In the genomic region with DNA sequence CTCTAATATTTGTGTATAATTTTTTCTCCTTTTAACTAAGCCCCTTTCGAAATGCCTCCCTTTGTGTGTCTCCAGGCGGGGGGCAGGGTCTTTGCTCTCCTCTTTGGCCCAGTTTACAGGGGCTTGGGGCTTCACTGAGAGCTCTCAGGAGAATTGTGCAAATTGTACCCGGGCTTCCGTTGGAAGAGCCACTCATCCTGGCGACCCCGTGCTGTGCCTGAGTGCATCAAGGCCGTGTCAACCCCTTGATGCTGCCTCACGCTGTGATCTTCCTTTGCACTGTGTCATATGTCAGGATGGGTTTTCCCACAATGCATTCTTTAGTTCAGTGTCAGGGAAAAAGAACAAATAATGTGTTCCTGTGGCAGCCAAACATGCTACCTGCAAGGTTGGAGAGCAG, we compare ENCODE assay signal across 15 cellular contexts.
A peak's percentile ranks its signal among the peaks of the same experiment; 100 is the strongest.
DNase-seq lines count a peak whose midpoint lies in the region; ATAC-seq and TF ChIP-seq lines count a peak whose summit lies in the region.
"Had no signal": no experiment of that assay in that cellular context is flagged by ENCODE, and none has a peak within 500 bp of the region (broad histone marks: within the 10 kb centered on the region; RNA-seq: fewer than 3 reads in every experiment).

No MANE protein-coding gene starts in this region.

- peaks cover 37% of the 10 kb centered on the region for H3K27me3 ChIP-seq in HCT116 (ENCODE audit: insufficient read depth, low read length)
- H3K27me3 ChIP-seq: cardiac muscle cell, right atrium auricular region had no signal

- no peak overlapping the region for H3K9ac ChIP-seq in HCT116 (ENCODE audit: low read length)

- H3K79me2 ChIP-seq in HCT116 (ENCODE audit: insufficient read depth, low read length) = no peaks in the 10 kb centered on the region

- no peaks in the 10 kb centered on the region for H3K36me3 Mint-ChIP-seq in brain
- H3K36me3 Mint-ChIP-seq: activated naive CD8-positive, alpha-beta T cell treated with anti-CD3 and anti-CD28 coated beads, Interleukin-2, amount 10 ng/mL, durations not matched to agents 7 days and 5 days; naive thymus-derived CD8-positive, alpha-beta T cell had no signal

- TF ChIP-seq RAD21 in HCT116 (IDR thresholded peaks at IDR 0.05; ENCODE audit: low read depth) = no peak

- POLR2A ChIA-PET in HCT116 (lab: Charles Lee) = no interaction called here

- WGBS in mesodermal cell (ENCODE audit: insufficient coverage in 2 of 2), 2 experiments = 0 to 2% methylated on average over 6 of the region's 8 CpGs

- H4K20me1 ChIP-seq in HCT116 (ENCODE audit: insufficient read depth) = no peaks in the 10 kb centered on the region

- no peaks in the 10 kb centered on the region for H3K4me1 ChIP-seq in HCT116 (ENCODE audit: control insufficient read depth in 1 of 2, insufficient read depth in 2 of 2, low read length in 2 of 2)
- H3K4me1 ChIP-seq in mesodermal cell (ENCODE audit: control insufficient read depth, insufficient read depth, low read length, poor library complexity, severe bottlenecking) = no peaks in the 10 kb centered on the region
- H3K4me1 ChIP-seq: right atrium auricular region had no signal

- DNase-seq in HCT116 (ENCODE audit: low read depth, low spot score) (no peak), NCI-H146 treated with DMSO at 0.1 percent for 48 hours (lab: John Stamatoyannopoulos, UW; ENCODE audit: unreplicated experiment) (peak; percentile 61), NOMO-1 treated with DMSO at 0.1 percent for 48 hours (lab: John Stamatoyannopoulos, UW; ENCODE audit: unreplicated experiment) (no peak), DMS53 treated with DMSO at 0.1 percent for 48 hours (lab: John Stamatoyannopoulos, UW; ENCODE audit: unreplicated experiment) (no peak), 8988T (no peak)
- DNase-seq: activated CD4-positive, alpha-beta T cell treated with anti-CD3 and anti-CD28 coated beads, Interleukin-2, amount 10 ng/mL, durations not matched to agents 7 days and 5 days; activated naive CD8-positive, alpha-beta T cell treated with anti-CD3 and anti-CD28 coated beads, Interleukin-2, amount 10 ng/mL, durations not matched to agents 7 days and 5 days; activated T-cell treated with anti-CD3 and anti-CD28 coated beads, Interleukin-2, amount 50 U/mL, for 4 hours; naive thymus-derived CD8-positive, alpha-beta T cell; NCI-H2081 treated with DMSO at 0.1 percent for 48 hours; stimulated activated CD4-positive, alpha-beta T cell treated with anti-CD3 and anti-CD28 coated beads, Interleukin-2, amount 100 ng/mL, for 24 hours had no signal

- peak overlapping the region in 3 of 5 experiments; percentile 53 to 76 (median 73) for H3K4me3 Mint-ChIP-seq in brain
- H3K4me3 Mint-ChIP-seq: activated CD4-positive, alpha-beta T cell treated with anti-CD3 and anti-CD28 coated beads, Interleukin-2, amount 10 ng/mL, durations not matched to agents 7 days and 5 days; activated naive CD8-positive, alpha-beta T cell treated with anti-CD3 and anti-CD28 coated beads, Interleukin-2, amount 10 ng/mL, durations not matched to agents 7 days and 5 days; activated T-cell treated with anti-CD3 and anti-CD28 coated beads, Interleukin-2, amount 50 U/mL, for 4 hours; naive thymus-derived CD8-positive, alpha-beta T cell had no signal

- H3K9me3 ChIP-seq in HCT116 (ENCODE audit: control insufficient read depth in 1 of 2, insufficient read depth in 1 of 2, low read depth in 1 of 2, low read length in 2 of 2) = no peaks in the 10 kb centered on the region
- no peaks in the 10 kb centered on the region for H3K9me3 ChIP-seq in mesodermal cell (ENCODE audit: control insufficient read depth, low read length)
- H3K9me3 ChIP-seq: right atrium auricular region had no signal

- peaks cover 4% of the 10 kb centered on the region for H3K27me3 Mint-ChIP-seq in brain

- ATAC-seq in HCT116 = no peak
- ATAC-seq: activated T-cell treated with anti-CD3 and anti-CD28 coated beads, Interleukin-2, amount 50 U/mL, for 4 hours; naive thymus-derived CD8-positive, alpha-beta T cell had no signal

- no peaks in the 10 kb centered on the region for H3K9me2 ChIP-seq in HCT116 (ENCODE audit: insufficient read depth)

- no peak overlapping the region for H3K27ac ChIP-seq in HCT116 (ENCODE audit: low read depth, low read length)
- H3K27ac ChIP-seq in mesodermal cell (ENCODE audit: low read depth, low read length, severe bottlenecking) = peak overlapping the region; percentile 41
- H3K27ac ChIP-seq: cardiac muscle cell, right atrium auricular region had no signal

- peaks cover 23% of the 10 kb centered on the region for H3K4me1 Mint-ChIP-seq in brain
- H3K4me1 Mint-ChIP-seq: activated CD4-positive, alpha-beta T cell treated with anti-CD3 and anti-CD28 coated beads, Interleukin-2, amount 10 ng/mL, durations not matched to agents 7 days and 5 days; activated naive CD8-positive, alpha-beta T cell treated with anti-CD3 and anti-CD28 coated beads, Interleukin-2, amount 10 ng/mL, durations not matched to agents 7 days and 5 days; naive thymus-derived CD8-positive, alpha-beta T cell had no signal

- peaks cover 0 to 3% (median 0%) of the 10 kb centered on the region in 5 experiments for H3K9me3 Mint-ChIP-seq in brain
- H3K9me3 Mint-ChIP-seq: activated CD4-positive, alpha-beta T cell treated with anti-CD3 and anti-CD28 coated beads, Interleukin-2, amount 10 ng/mL, durations not matched to agents 7 days and 5 days; activated naive CD8-positive, alpha-beta T cell treated with anti-CD3 and anti-CD28 coated beads, Interleukin-2, amount 10 ng/mL, durations not matched to agents 7 days and 5 days; activated T-cell treated with anti-CD3 and anti-CD28 coated beads, Interleukin-2, amount 50 U/mL, for 4 hours had no signal

- BruUV-seq in HCT116 (replicated peaks; lab: Mats Ljungman, UMichigan) = no TSS peak

- TF ChIP-seq CTCF in HCT116 (IDR thresholded peaks at IDR 0.05 in 2 of 3, conservative IDR thresholded peaks at IDR 0.05 in 1 of 3; ENCODE audit: borderline replicate concordance in 1 of 3, insufficient read depth in 1 of 3, low read depth in 2 of 3, low read length in 2 of 3) (no peak), brain (conservative IDR thresholded peaks at IDR 0.05) (no peak)

- intact Hi-C loops in HCT116 (cut with micrococcal nuclease) = no loop called here

- no peak overlapping the region for H2AFZ ChIP-seq in HCT116 (ENCODE audit: low read depth, low read length, poor library complexity, severe bottlenecking)

- H3K4me2 ChIP-seq in HCT116 (ENCODE audit: low read length) = no peak overlapping the region

- no peak overlapping the region for H3K4me3 ChIP-seq in HCT116 (replicated peaks in 1 of 2; ENCODE audit: low read depth in 1 of 2, low read length in 2 of 2)
- no peak overlapping the region for H3K4me3 ChIP-seq in mesodermal cell (ENCODE audit: extremely low read depth, insufficient read depth, low read length, poor library complexity, severe bottlenecking)
- H3K4me3 ChIP-seq: cardiac muscle cell, right atrium auricular region had no signal

- RAD21 ChIA-PET in HCT116 (lab: Charles Lee; ENCODE audit: low non-redundant PET in 1 of 2, low total read pairs in 2 of 2, uncharacterized antibody in 2 of 2, unreplicated experiment in 2 of 2) = no interaction called here

- H3K36me3 ChIP-seq in HCT116 (ENCODE audit: control insufficient read depth in 1 of 2, insufficient read depth in 2 of 2, low read length in 2 of 2) = no peaks in the 10 kb centered on the region
- no peaks in the 10 kb centered on the region for H3K36me3 ChIP-seq in mesodermal cell (ENCODE audit: control insufficient read depth, insufficient read depth, low read length)
- H3K36me3 ChIP-seq: cardiac muscle cell, right atrium auricular region had no signal

- CTCF ChIA-PET in HCT116 (lab: Charles Lee) = no interaction called here

- H3K27ac Mint-ChIP-seq in brain = peak overlapping the region in 3 of 5 experiments; percentile 48 to 96 (median 79)
- H3K27ac Mint-ChIP-seq: activated CD4-positive, alpha-beta T cell treated with anti-CD3 and anti-CD28 coated beads, Interleukin-2, amount 10 ng/mL, durations not matched to agents 7 days and 5 days; activated naive CD8-positive, alpha-beta T cell treated with anti-CD3 and anti-CD28 coated beads, Interleukin-2, amount 10 ng/mL, durations not matched to agents 7 days and 5 days; naive thymus-derived CD8-positive, alpha-beta T cell had no signal

- TF ChIP-seq POLR2A in HCT116 (IDR thresholded peaks at IDR 0.05; ENCODE audit: borderline replicate concordance, extremely low read depth, insufficient read depth, insufficient read length) = no peak

TF ChIP-seq in HCT116, 20 proteins besides CTCF, POLR2A, EP300 and RAD21:
- no peak for TF ChIP-seq CEBPB (IDR thresholded peaks at IDR 0.05; ENCODE audit: low read depth)
- TF ChIP-seq TCF7L2 (IDR thresholded peaks at IDR 0.05; ENCODE audit: borderline replicate concordance, extremely low read depth, insufficient read depth, insufficient read length) = peak; percentile 86
